14 cellular contexts compared by ENCODE assay signal in the genomic region with DNA sequence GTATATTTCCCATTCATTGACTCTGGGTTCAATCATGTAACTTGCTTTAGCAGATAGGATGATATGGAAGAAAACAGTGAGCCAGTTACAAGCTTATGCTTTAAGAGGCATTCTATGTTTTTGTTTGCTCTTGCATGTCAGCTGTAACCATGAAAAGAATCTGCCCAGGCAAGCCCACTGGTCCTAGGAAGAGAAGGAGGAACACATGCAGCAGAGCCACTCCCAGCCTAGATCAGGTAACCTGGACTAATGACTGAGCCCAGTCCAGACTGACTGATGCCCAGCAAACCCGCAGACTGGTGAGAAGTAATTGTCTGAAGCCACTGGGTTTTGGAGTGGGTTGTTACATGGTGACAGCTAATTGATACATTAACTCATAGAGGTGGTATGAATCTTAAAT.
DNase-seq lines count a peak whose midpoint lies in the region; TF ChIP-seq lines count a peak whose summit lies in the region.
"Had no signal": no experiment of that assay in that cellular context is flagged by ENCODE, and none has a peak within 500 bp of the region (broad histone marks: within the 10 kb centered on the region; RNA-seq: fewer than 3 reads in every experiment).

No MANE protein-coding gene starts in this region.

- DNase-seq in DMS 273 (lab: John Stamatoyannopoulos, UW; ENCODE audit: unreplicated experiment) (peak; percentile 10), DMS 273 treated with DMSO at 0.1 percent for 48 hours (lab: John Stamatoyannopoulos, UW) (no peak), NCI-H2196 (lab: John Stamatoyannopoulos, UW; ENCODE audit: unreplicated experiment) (peak; percentile 54), epithelial cell of prostate (ENCODE audit: low read depth, low spot score) (peak; percentile 55), prostate gland (ENCODE audit: low spot score) (peak; percentile 51), KG1 (lab: John Stamatoyannopoulos, UW) (no peak), HCEC 1CT (no peak), sigmoid colon (no peak)
- DNase-seq: CD4-positive, CD25-positive, alpha-beta regulatory T cell; erythroblast; GOT3; NCI-H524 treated with DMSO at 0.1 percent for 48 hours had no signal

- H3K4me1 ChIP-seq in prostate gland (replicated peaks) (no peaks in the 10 kb centered on the region), sigmoid colon (peaks cover 0 to 16% (median 6%) of the 10 kb centered on the region in 4 donors)

- H3K4me3 ChIP-seq in prostate gland (no peak overlapping the region), sigmoid colon (no peak overlapping the region)
- H3K4me3 ChIP-seq: coronary artery had no signal

- no peaks in the 10 kb centered on the region for H3K36me3 ChIP-seq in prostate gland
- H3K36me3 ChIP-seq in sigmoid colon: no peaks in the 10 kb centered on the region

- H3K27ac ChIP-seq in epithelial cell of prostate (peak overlapping the region; percentile 88), prostate gland (peak overlapping the region; percentile 30 to 31), sigmoid colon (peak overlapping the region in 1 of 4 donors; percentile 64)
- H3K27ac ChIP-seq: 22Rv1, coronary artery had no signal

- no peak for TF ChIP-seq CTCF in prostate gland (IDR thresholded peaks at IDR 0.05)
- TF ChIP-seq CTCF in sigmoid colon (IDR thresholded peaks at IDR 0.05): no peak

- no peaks in the 10 kb centered on the region for H3K27me3 ChIP-seq in prostate gland (replicated peaks; ENCODE audit: insufficient read depth)
- peaks cover 0 to 10% (median 0%) of the 10 kb centered on the region in 3 donors for H3K27me3 ChIP-seq in sigmoid colon

- TF ChIP-seq POLR2A in prostate gland (IDR thresholded peaks at IDR 0.05): no peak
- TF ChIP-seq POLR2A in sigmoid colon (IDR thresholded peaks at IDR 0.05): no peak

- TF ChIP-seq EP300 in sigmoid colon (IDR thresholded peaks at IDR 0.05): no peak

- 25% methylated on average over 1 of the region's 1 CpG for WGBS in prostate gland
- WGBS in sigmoid colon, 2 donors: 93% methylated on average over 1 of the region's 1 CpG

- intact Hi-C loops in prostate gland (cut with DNase I) (loop anchor here (10.0 kb wide), 1 partner anchor 45 kb away; no protein-coding TSS in a partner anchor), sigmoid colon (cut with DNase I) (no loop called here)

- H3K9me3 ChIP-seq in prostate gland: no peaks in the 10 kb centered on the region
- no peaks in the 10 kb centered on the region for H3K9me3 ChIP-seq in sigmoid colon

Comparison
In these comparisons a context has a peak if more than half of its experiments do, and no peak if none do; other contexts are left out.
1. DNase-seq: peak in DMS 273 (single experiment), NCI-H2196 (single experiment), epithelial cell of prostate (single experiment) and prostate gland (single experiment); none in DMS 273 treated with DMSO at 0.1 percent for 48 hours (single experiment), KG1 (single experiment), HCEC 1CT (single experiment) and sigmoid colon (single experiment).